13 cellular contexts compared by ENCODE assay signal in genomic region chr15:89429986-89430385, GRCh38.
DNase-seq lines count a peak whose midpoint lies in the region; ATAC-seq lines count a peak whose summit lies in the region.
"Had no signal": no experiment of that assay in that cellular context is flagged by ENCODE, and none has a peak within 500 bp of the region (broad histone marks: within the 10 kb centered on the region; RNA-seq: fewer than 3 reads in every experiment).

No MANE protein-coding gene starts in this region.

- H3K36me3 ChIP-seq in BLaER1 = no peaks in the 10 kb centered on the region
- H3K36me3 ChIP-seq in ES-I3 (ENCODE audit: insufficient read depth, low read length) = no peaks in the 10 kb centered on the region
- no peaks in the 10 kb centered on the region for H3K36me3 ChIP-seq in SK-N-MC (ENCODE audit: insufficient read depth, low read length)
- H3K36me3 ChIP-seq: colonic mucosa, esophagus muscularis mucosa, heart left ventricle had no signal

- H3K9ac ChIP-seq in BLaER1 (no peak overlapping the region), ES-I3 (ENCODE audit: low read depth, low read length) (peak overlapping the region; percentile 40; the same call in 1 of the 2 replicates), SK-N-MC (ENCODE audit: insufficient read length) (no peak overlapping the region)

- H3K27me3 ChIP-seq in BLaER1 = 0 out of 2 replicates have a peak, but pooled peaks cover 4% of the 10 kb centered on the region
- H3K27me3 ChIP-seq: colonic mucosa had no signal

- peaks cover 7% of the 10 kb centered on the region for H3K4me1 Mint-ChIP-seq in stimulated activated naive CD8-positive, alpha-beta T cell treated with anti-CD3 and anti-CD28 coated beads, Interleukin-15, amount 100 ng/mL, for 72 hours

- ATAC-seq in HG03442 (IDR thresholded peaks at IDR 0.05; ENCODE audit: unreplicated experiment) = no peak
- no peak for ATAC-seq in stimulated activated naive CD8-positive, alpha-beta T cell treated with anti-CD3 and anti-CD28 coated beads, Interleukin-15, amount 100 ng/mL, for 72 hours

- H3K9me3 Mint-ChIP-seq in stimulated activated naive CD8-positive, alpha-beta T cell treated with anti-CD3 and anti-CD28 coated beads, Interleukin-15, amount 100 ng/mL, for 72 hours = no peaks in the 10 kb centered on the region
- H3K9me3 Mint-ChIP-seq: activated CD4-positive, alpha-beta T cell treated with anti-CD3 and anti-CD28 coated beads, Interleukin-2, amount 10 ng/mL, durations not matched to agents 24 days and 14 days; stimulated activated naive CD8-positive, alpha-beta T cell treated with anti-CD3 and anti-CD28 coated beads, Interleukin-15, Interleukin-2, amounts not matched to agents 100 ng/mL and 50 ng/mL, for 24 hours had no signal

- H3K4me3 ChIP-seq in BLaER1 (no peak overlapping the region), SK-N-MC (peak overlapping the region; percentile 75; the same call in 1 of the 2 replicates)

- H3K27ac Mint-ChIP-seq in stimulated activated naive CD8-positive, alpha-beta T cell treated with anti-CD3 and anti-CD28 coated beads, Interleukin-15, amount 100 ng/mL, for 72 hours = no peak overlapping the region
- H3K27ac Mint-ChIP-seq: activated CD4-positive, alpha-beta T cell treated with anti-CD3 and anti-CD28 coated beads, Interleukin-2, amount 10 ng/mL, durations not matched to agents 24 days and 14 days; stimulated activated naive CD8-positive, alpha-beta T cell treated with anti-CD3 and anti-CD28 coated beads, Interleukin-15, Interleukin-2, amounts not matched to agents 100 ng/mL and 50 ng/mL, for 24 hours had no signal

- no peak overlapping the region for H3K4me3 Mint-ChIP-seq in stimulated activated naive CD8-positive, alpha-beta T cell treated with anti-CD3 and anti-CD28 coated beads, Interleukin-15, amount 100 ng/mL, for 72 hours

- H3K9me3 ChIP-seq in BLaER1 (no peaks in the 10 kb centered on the region), ES-I3 (ENCODE audit: control insufficient read depth, insufficient read depth, low read length) (no peaks in the 10 kb centered on the region), SK-N-MC (ENCODE audit: low read depth, low read length) (no peaks in the 10 kb centered on the region)
- H3K9me3 ChIP-seq: colonic mucosa, esophagus muscularis mucosa, heart left ventricle had no signal

- H3K27me3 Mint-ChIP-seq in stimulated activated naive CD8-positive, alpha-beta T cell treated with anti-CD3 and anti-CD28 coated beads, Interleukin-15, amount 100 ng/mL, for 72 hours = peaks cover 38% of the 10 kb centered on the region

- H3K4me2 ChIP-seq in BLaER1 = peak overlapping the region; percentile 90

- no peak for DNase-seq in SK-N-MC (ENCODE audit: low read depth, low spot score)
- peak; percentile 11 for DNase-seq in iris pigment epithelial cell (ENCODE audit: low read depth)
- DNase-seq in stimulated activated naive CD8-positive, alpha-beta T cell treated with anti-CD3 and anti-CD28 coated beads, Interleukin-15, amount 100 ng/mL, for 72 hours = no peak
- DNase-seq in nucleus accumbens (lab: John Stamatoyannopoulos, UW) = no peak

- H3K27ac ChIP-seq in BLaER1 (no peak overlapping the region), SK-N-MC (peak overlapping the region; percentile 88)
- H3K27ac ChIP-seq: colonic mucosa, esophagus muscularis mucosa, heart left ventricle, skin epidermis had no signal

- H3K4me1 ChIP-seq in BLaER1 (peaks cover 18% of the 10 kb centered on the region), ES-I3 (ENCODE audit: insufficient read depth, low read length) (peaks cover 9% of the 10 kb centered on the region; the same call in 1 of the 2 replicates)

- H4K20me1 ChIP-seq in BLaER1 = no peaks in the 10 kb centered on the region
